Comparison of ENCODE assay signal across 11 cellular contexts in genomic region chr11:1916132-1916985, GRCh38. TPM values are rescaled to one million over a fixed set of nuclear protein-coding genes. Genes with fewer than 3 reads are reported as not detected.
A peak's percentile ranks its signal among the peaks of the same experiment; 100 is the strongest.
DNase-seq lines count a peak whose midpoint lies in the region; ATAC-seq and TF ChIP-seq lines count a peak whose summit lies in the region.
"Had no signal": no experiment of that assay in that cellular context is flagged by ENCODE, and none has a peak within 500 bp of the region (broad histone marks: within the 10 kb centered on the region; RNA-seq: fewer than 3 reads in every experiment).

No MANE protein-coding gene starts in this region.

- H3K9ac ChIP-seq in MM.1S (ENCODE audit: low read length), result no peak overlapping the region

- no peaks in the 10 kb centered on the region for H3K79me2 ChIP-seq in MM.1S (ENCODE audit: low read length)

- no peak overlapping the region for H3K4me3 Mint-ChIP-seq in activated naive CD4-positive, alpha-beta T cell treated with anti-CD3 and anti-CD28 coated beads, Interleukin-2, amount 10 ng/mL, durations not matched to agents 7 days and 5 days
- H3K4me3 Mint-ChIP-seq in brain, result no peak overlapping the region
- H3K4me3 Mint-ChIP-seq: nephron progenitor cell had no signal

- WGBS in spleen, 5 donors, result 70 to 89% (median 75%) methylated on average over 10 to 14 of the region's 14 CpGs

- no peaks in the 10 kb centered on the region for H3K9me2 ChIP-seq in MM.1S (replicated peaks; ENCODE audit: insufficient read depth, low read length)

- H3K4me3 ChIP-seq in spleen (no peak overlapping the region), MM.1S (ENCODE audit: low read length) (no peak overlapping the region)
- H3K4me3 ChIP-seq: uterus had no signal

- H3K27ac Mint-ChIP-seq in activated naive CD4-positive, alpha-beta T cell treated with anti-CD3 and anti-CD28 coated beads, Interleukin-2, amount 10 ng/mL, durations not matched to agents 7 days and 5 days, result peak overlapping the region; percentile 69
- H3K27ac Mint-ChIP-seq in brain, result peak overlapping the region in 3 of 5 experiments; percentile 12 to 74 (median 36)
- H3K27ac Mint-ChIP-seq: nephron progenitor cell had no signal

- H3K9me3 Mint-ChIP-seq in activated naive CD4-positive, alpha-beta T cell treated with anti-CD3 and anti-CD28 coated beads, Interleukin-2, amount 10 ng/mL, durations not matched to agents 7 days and 5 days, result peaks cover 12% of the 10 kb centered on the region
- H3K9me3 Mint-ChIP-seq in brain, result peaks cover 0 to 9% (median 0%) of the 10 kb centered on the region in 5 experiments
- H3K9me3 Mint-ChIP-seq: nephron progenitor cell had no signal

- H3K4me1 ChIP-seq in spleen, result peaks cover 0 to 26% (median 2%) of the 10 kb centered on the region in 6 donors
- no peaks in the 10 kb centered on the region for H3K4me1 ChIP-seq in MM.1S (ENCODE audit: low read length)
- H3K4me1 ChIP-seq: uterus had no signal

- H3K27me3 ChIP-seq in spleen (replicated peaks in 1 of 7), result peaks cover 0 to 6% (median 0%) of the 10 kb centered on the region in 7 donors
- peaks cover 63% of the 10 kb centered on the region for H3K27me3 ChIP-seq in MM.1S (replicated peaks; ENCODE audit: insufficient read depth, low read length)
- H3K27me3 ChIP-seq: uterus had no signal

- TF ChIP-seq CTCF in brain (conservative IDR thresholded peaks at IDR 0.05), result no peak
- TF ChIP-seq CTCF in spleen (IDR thresholded peaks at IDR 0.05 in 8 of 11, conservative IDR thresholded peaks at IDR 0.05 in 3 of 11), result no peak
- TF ChIP-seq CTCF in MM.1S (IDR thresholded peaks at IDR 0.05; ENCODE audit: low read length), result no peak

- H3K27me3 Mint-ChIP-seq in activated naive CD4-positive, alpha-beta T cell treated with anti-CD3 and anti-CD28 coated beads, Interleukin-2, amount 10 ng/mL, durations not matched to agents 7 days and 5 days, result peaks cover 34% of the 10 kb centered on the region
- H3K27me3 Mint-ChIP-seq in brain, result peaks cover 8% of the 10 kb centered on the region

- H3K9me3 ChIP-seq in spleen, result no peaks in the 10 kb centered on the region
- H3K9me3 ChIP-seq in MM.1S (replicated peaks; ENCODE audit: insufficient read depth, low read length), result no peaks in the 10 kb centered on the region
- H3K9me3 ChIP-seq: uterus had no signal

- no peaks in the 10 kb centered on the region for H3K36me3 ChIP-seq in spleen
- no peaks in the 10 kb centered on the region for H3K36me3 ChIP-seq in MM.1S (replicated peaks; ENCODE audit: insufficient read depth, low read length)
- H3K36me3 ChIP-seq: uterus had no signal

- CTCF ChIA-PET in activated naive CD4-positive, alpha-beta T cell treated with anti-CD3 and anti-CD28 coated beads, Interleukin-2, amount 10 ng/mL, durations not matched to agents 7 days and 5 days (lab: Charles Lee), result interaction anchor here (0.7 to 2.0 kb wide), 3 partner anchors 26 to 222 kb away, joined by 4 to 10 read pairs (median 9); no protein-coding TSS in a partner anchor

- H3K4me1 Mint-ChIP-seq in activated naive CD4-positive, alpha-beta T cell treated with anti-CD3 and anti-CD28 coated beads, Interleukin-2, amount 10 ng/mL, durations not matched to agents 7 days and 5 days, result peaks cover 10% of the 10 kb centered on the region
- peaks cover 2% of the 10 kb centered on the region for H3K4me1 Mint-ChIP-seq in brain

- peak; percentile 40 for ATAC-seq in GM21786 (IDR thresholded peaks at IDR 0.05; ENCODE audit: unreplicated experiment)

- no peaks in the 10 kb centered on the region; the same call in 1 of the 2 replicates for H3F3A ChIP-seq in MM.1S (ENCODE audit: insufficient read depth, low read length)

- no peaks in the 10 kb centered on the region for H3K36me3 Mint-ChIP-seq in activated naive CD4-positive, alpha-beta T cell treated with anti-CD3 and anti-CD28 coated beads, Interleukin-2, amount 10 ng/mL, durations not matched to agents 7 days and 5 days
- no peaks in the 10 kb centered on the region for H3K36me3 Mint-ChIP-seq in brain

- intact Hi-C loops in spleen (cut with DNase I; ENCODE audit: low total_unique reads), result loop anchor here (1.0 to 5.0 kb wide), 2 partner anchors 23 to 34 kb away; no protein-coding TSS in a partner anchor

- H3K4me2 ChIP-seq in MM.1S (ENCODE audit: low read depth, low read length), result no peak overlapping the region

- no peak overlapping the region for H2AFZ ChIP-seq in MM.1S (ENCODE audit: low read length)

- peak; percentile 27 for DNase-seq in activated naive CD4-positive, alpha-beta T cell treated with anti-CD3 and anti-CD28 coated beads, Interleukin-2, amount 10 ng/mL, durations not matched to agents 7 days and 5 days
- no peak for DNase-seq in activated naive CD4-positive, alpha-beta T cell (lab: John Stamatoyannopoulos, UW)
- DNase-seq in spleen (peak; percentile 82), NCI-H526 (lab: John Stamatoyannopoulos, UW) (no peak), NCI-H510A (lab: John Stamatoyannopoulos, UW) (no peak), MM.1S (no peak)
- DNase-seq: nephron progenitor cell had no signal

- TF ChIP-seq POLR2A in spleen (IDR thresholded peaks at IDR 0.05), result no peak

- H3K27ac ChIP-seq in spleen (peak overlapping the region in 3 of 8 donors; percentile 10 to 46 (median 30)), MM.1S (ENCODE audit: low read length) (no peak overlapping the region)
- H3K27ac ChIP-seq: VCaP had no signal

- H4K20me1 ChIP-seq in MM.1S (ENCODE audit: insufficient read depth, low read length), result no peaks in the 10 kb centered on the region; the same call in 1 of the 2 replicates

RNA-seq across cellular contexts. Expression of gene TNNT3, which starts 3.1 kb away (rescaled TPM):
- polyA plus RNA-seq in brain (ENCODE audit: insufficient read depth, low read depth, low replicate concordance) (0.58 TPM), spleen (1 to 10 TPM in 2 of 3 donors, under 1 TPM in 1; 0.64 to 4.4 (median 3.5) TPM)
- 1 to 10 TPM in 5 of 7 donors, under 1 TPM in 1, not detected in 1; 0.97 to 4.9 (median 1.9) TPM for total RNA-seq in spleen

RNA-seq across cellular contexts. Expression of gene PRR33, which starts 24.7 kb away (rescaled TPM):
- polyA plus RNA-seq in brain (ENCODE audit: insufficient read depth, low read depth, low replicate concordance), result not detected
- not detected for total RNA-seq in spleen
- under 1 TPM; 0.03 to 0.64 (median 0.20) TPM for polyA plus RNA-seq in spleen
- total RNA-seq: uterus had no signal

RNA-seq across cellular contexts. Expression of gene MRPL23, which starts 30.8 kb away (rescaled TPM):
- polyA plus RNA-seq in brain (ENCODE audit: insufficient read depth, low read depth, low replicate concordance), result 66.2 TPM
- total RNA-seq in spleen, result 10 to 100 TPM; 32.5 to 75.2 (median 44.5) TPM
- polyA plus RNA-seq in spleen, result 100 to 1,000 TPM in 2 of 3 donors, 10 to 100 TPM in 1; 58.7 to 160 (median 122) TPM

Comparison
In these comparisons a context has a peak if more than half of its experiments do, and no peak if none do; other contexts are left out.
1. DNase-seq: peak in activated naive CD4-positive, alpha-beta T cell treated with anti-CD3 and anti-CD28 coated beads, Interleukin-2, amount 10 ng/mL, durations not matched to agents 7 days and 5 days (single experiment) and spleen (single experiment); none in activated naive CD4-positive, alpha-beta T cell (0 of 4), NCI-H526 (0 of 2), NCI-H510A (single experiment) and MM.1S (single experiment).